Comparison of ENCODE assay signal across 12 cellular contexts in the genomic region with DNA sequence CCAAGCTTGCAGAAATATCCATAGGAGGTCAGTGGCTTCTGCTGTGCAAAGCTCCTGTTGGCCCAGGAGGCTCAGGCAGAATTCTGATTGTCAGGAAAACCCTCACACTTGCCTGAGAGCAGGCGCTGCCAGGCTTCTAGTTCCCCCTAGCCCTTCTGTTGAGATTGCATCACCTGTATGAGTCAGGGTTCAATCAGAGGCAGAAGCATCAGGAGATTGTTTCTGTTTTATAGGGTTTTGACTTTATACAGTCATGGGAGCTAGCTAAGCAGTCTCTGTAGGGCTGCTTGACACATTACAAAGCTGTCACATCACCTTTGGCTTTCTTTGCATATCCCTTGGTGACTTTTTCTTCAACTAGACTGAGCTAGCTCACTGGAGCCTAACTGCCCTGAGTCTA. TPM values are rescaled to one million over a fixed set of nuclear protein-coding genes. Genes with fewer than 3 reads are reported as not detected.
DNase-seq lines count a peak whose midpoint lies in the region; ATAC-seq and TF ChIP-seq lines count a peak whose summit lies in the region.
"Had no signal": no experiment of that assay in that cellular context is flagged by ENCODE, and none has a peak within 500 bp of the region (broad histone marks: within the 10 kb centered on the region; RNA-seq: fewer than 3 reads in every experiment).

No MANE protein-coding gene starts in this region.

- H3K4me3 ChIP-seq in left lung = no peak overlapping the region

- H3K27me3 ChIP-seq in left lung = no peaks in the 10 kb centered on the region

- ATAC-seq in left lung (peak; percentile 58), GM19023 (IDR thresholded peaks at IDR 0.05; ENCODE audit: unreplicated experiment) (no peak)
- no peak for ATAC-seq in stimulated activated memory B cell treated with anti-CD40 and anti-IgM and Interleukin-4, amounts not matched to agents 10 μg/mL and 1 μg/mL and 100 μg/mL, for 72 hours

- DNase-seq in ELR (ENCODE audit: low read depth) = peak; percentile 72
- DNase-seq in LoVo (ENCODE audit: low spot score) = peak; percentile 47
- peak; percentile 23 for DNase-seq in astrocyte of the hippocampus (ENCODE audit: low read depth, low spot score)
- no peak for DNase-seq in left lung
- DNase-seq in hypothalamus (lab: John Stamatoyannopoulos, UW) = no peak
- DNase-seq: activated CD4-positive, alpha-beta T cell treated with anti-CD3 and anti-CD28 coated beads, Interleukin-2, amount 50 U/mL, for 48 hours; stimulated activated CD4-positive, alpha-beta T cell treated with anti-CD3 and anti-CD28 coated beads, Interleukin-15, amount 100 ng/mL, for 24 hours had no signal

- no peaks in the 10 kb centered on the region for H3K9me3 Mint-ChIP-seq in stimulated activated memory B cell treated with anti-CD40 and anti-IgM and Interleukin-4, amounts not matched to agents 10 μg/mL and 1 μg/mL and 100 μg/mL, for 72 hours

- H3K4me3 Mint-ChIP-seq in stimulated activated memory B cell treated with anti-CD40 and anti-IgM and Interleukin-4, amounts not matched to agents 10 μg/mL and 1 μg/mL and 100 μg/mL, for 72 hours = no peak overlapping the region
- H3K4me3 Mint-ChIP-seq: brain had no signal

- no peak overlapping the region for H3K27ac ChIP-seq in left lung
- H3K27ac ChIP-seq: KMS-11 had no signal

- intact Hi-C loops in left lung (cut with DNase I) = no loop called here

- H3K4me1 ChIP-seq in left lung = no peaks in the 10 kb centered on the region

- H3K27me3 Mint-ChIP-seq in stimulated activated memory B cell treated with anti-CD40 and anti-IgM and Interleukin-4, amounts not matched to agents 10 μg/mL and 1 μg/mL and 100 μg/mL, for 72 hours = no peaks in the 10 kb centered on the region
- H3K27me3 Mint-ChIP-seq: brain had no signal

- H3K9me3 ChIP-seq in left lung = no peaks in the 10 kb centered on the region

- H3K27ac Mint-ChIP-seq in stimulated activated memory B cell treated with anti-CD40 and anti-IgM and Interleukin-4, amounts not matched to agents 10 μg/mL and 1 μg/mL and 100 μg/mL, for 72 hours = no peak overlapping the region
- H3K27ac Mint-ChIP-seq: brain had no signal

- H3K36me3 ChIP-seq in left lung = no peaks in the 10 kb centered on the region

- no peaks in the 10 kb centered on the region for H3K4me1 Mint-ChIP-seq in stimulated activated memory B cell treated with anti-CD40 and anti-IgM and Interleukin-4, amounts not matched to agents 10 μg/mL and 1 μg/mL and 100 μg/mL, for 72 hours
- H3K4me1 Mint-ChIP-seq: brain had no signal

- no peaks in the 10 kb centered on the region for H3K36me3 Mint-ChIP-seq in stimulated activated memory B cell treated with anti-CD40 and anti-IgM and Interleukin-4, amounts not matched to agents 10 μg/mL and 1 μg/mL and 100 μg/mL, for 72 hours
- H3K36me3 Mint-ChIP-seq: brain had no signal

- TF ChIP-seq CTCF in left lung (IDR thresholded peaks at IDR 0.05) = no peak

RNA-seq across cellular contexts. Expression of a gene that starts 27.8 kb away (rescaled TPM):
- 10 to 100 TPM in 1 of 2 donors, 1 to 10 TPM in 1; 9.2 to 13.7 TPM for total RNA-seq in left lung
- total RNA-seq: myocyte had no signal

Comparison
In these comparisons a context has a peak if more than half of its experiments do, and no peak if none do; other contexts are left out.
1. DNase-seq: peak in ELR (single experiment), LoVo (single experiment) and astrocyte of the hippocampus (single experiment); none in left lung (0 of 2) and hypothalamus (0 of 51).